ENCODE assay signal across 8 cellular contexts in the genomic region with DNA sequence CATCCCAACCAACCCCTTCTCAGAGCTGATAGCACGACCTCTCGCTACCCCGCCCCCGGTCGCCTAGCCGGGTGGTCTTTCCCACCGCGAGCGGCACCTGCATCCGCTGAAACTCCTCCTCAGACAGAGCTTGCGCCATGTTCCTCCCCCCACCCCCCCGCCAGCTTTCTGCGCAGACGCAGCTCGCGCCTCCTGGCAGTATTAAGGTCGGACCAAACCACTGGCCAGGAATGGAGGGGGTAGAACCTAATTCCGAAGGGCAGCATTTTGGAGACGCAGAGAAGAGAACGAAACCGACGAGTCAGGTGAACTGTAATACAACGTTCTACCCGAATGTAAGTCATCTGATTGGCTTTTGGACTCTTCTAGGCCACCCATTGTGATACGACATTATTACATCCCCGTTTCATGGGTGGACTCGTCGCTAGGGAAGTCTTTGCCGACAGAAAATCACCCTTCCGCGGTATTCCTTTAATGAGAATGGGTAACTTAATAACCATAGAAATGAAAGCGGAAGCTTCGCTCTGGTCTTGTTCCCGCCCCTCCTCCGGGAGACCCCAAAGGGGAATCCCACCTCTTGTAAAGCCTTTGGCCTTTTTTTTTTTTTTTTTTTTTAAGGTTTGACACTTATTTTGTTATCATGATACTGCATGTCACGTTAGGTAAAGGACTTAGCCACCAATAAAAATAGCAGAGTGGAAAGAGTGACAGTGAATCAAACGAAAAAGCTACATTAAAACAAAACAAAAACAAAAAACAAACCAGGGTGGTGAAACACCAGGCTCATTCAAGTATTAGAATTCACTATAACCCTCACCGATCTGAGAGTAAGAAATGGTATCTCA. TPM values are rescaled to one million over a fixed set of nuclear protein-coding genes. Genes with fewer than 3 reads are reported as not detected.
DNase-seq lines count a peak whose midpoint lies in the region; ATAC-seq and TF ChIP-seq lines count a peak whose summit lies in the region.

A gene with protein sequence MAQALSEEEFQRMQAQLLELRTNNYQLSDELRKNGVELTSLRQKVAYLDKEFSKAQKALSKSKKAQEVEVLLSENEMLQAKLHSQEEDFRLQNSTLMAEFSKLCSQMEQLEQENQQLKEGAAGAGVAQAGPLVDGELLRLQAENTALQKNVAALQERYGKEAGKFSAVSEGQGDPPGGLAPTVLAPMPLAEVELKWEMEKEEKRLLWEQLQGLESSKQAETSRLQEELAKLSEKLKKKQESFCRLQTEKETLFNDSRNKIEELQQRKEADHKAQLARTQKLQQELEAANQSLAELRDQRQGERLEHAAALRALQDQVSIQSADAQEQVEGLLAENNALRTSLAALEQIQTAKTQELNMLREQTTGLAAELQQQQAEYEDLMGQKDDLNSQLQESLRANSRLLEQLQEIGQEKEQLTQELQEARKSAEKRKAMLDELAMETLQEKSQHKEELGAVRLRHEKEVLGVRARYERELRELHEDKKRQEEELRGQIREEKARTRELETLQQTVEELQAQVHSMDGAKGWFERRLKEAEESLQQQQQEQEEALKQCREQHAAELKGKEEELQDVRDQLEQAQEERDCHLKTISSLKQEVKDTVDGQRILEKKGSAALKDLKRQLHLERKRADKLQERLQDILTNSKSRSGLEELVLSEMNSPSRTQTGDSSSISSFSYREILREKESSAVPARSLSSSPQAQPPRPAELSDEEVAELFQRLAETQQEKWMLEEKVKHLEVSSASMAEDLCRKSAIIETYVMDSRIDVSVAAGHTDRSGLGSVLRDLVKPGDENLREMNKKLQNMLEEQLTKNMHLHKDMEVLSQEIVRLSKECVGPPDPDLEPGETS (minus strand): TSS at position 174 of the 845 bp plus-strand sequence. CDS start 35 bp downstream, at position 139.

- intact Hi-C loops in activated CD4-positive, alpha-beta T cell treated with anti-CD3 and anti-CD28 coated beads for 36 hours (cut with DNase I, micrococcal nuclease): loop anchor here (1.0 to 5.0 kb wide), 13 partner anchors 41 to 428 kb away; partner anchors contain the start of genes TFE3 (in 2 of the 2), OTUD5 (in 1 of the 2), PPP1R3F (in 1 of the 2) and PRAF2 (in 1 of the 2)

- H3K27ac ChIP-seq in cingulate gyrus (ENCODE audit: low read depth, low read length): peak within 1 kb of the TSS; percentile 86

- peak; percentile 81 for DNase-seq in AG10803 (ENCODE audit: low read depth)
- DNase-seq in NCI-H524 (lab: John Stamatoyannopoulos, UW): peak; percentile 79 to 91
- peak; percentile 87 for DNase-seq in activated CD4-positive, alpha-beta T cell treated with anti-CD3 and anti-CD28 coated beads for 36 hours
- DNase-seq in kidney tubule cell (ENCODE audit: low spot score): peak; percentile 88
- peak; percentile 44 to 54 (median 47) for DNase-seq in stimulated activated CD4-positive, alpha-beta T cell treated with anti-CD3 and anti-CD28 coated beads, Interleukin-1b, Interleukin-23, amount 100 ng/mL, for 24 hours (ENCODE audit: low read depth in 4 of 4, low spot score in 1 of 4)

- peak; percentile 85 for ATAC-seq in GM19035 (IDR thresholded peaks at IDR 0.05; ENCODE audit: unreplicated experiment)
- peak; percentile 83 for ATAC-seq in HG03378 (IDR thresholded peaks at IDR 0.05; ENCODE audit: unreplicated experiment)
- peak; percentile 82 for ATAC-seq in activated CD4-positive, alpha-beta T cell treated with anti-CD3 and anti-CD28 coated beads for 36 hours

- H3K36me3 Mint-ChIP-seq in activated CD4-positive, alpha-beta T cell treated with anti-CD3 and anti-CD28 coated beads for 36 hours (ENCODE audit: low read depth): peaks cover 27% of the 10 kb centered on the region

- H3K4me3 ChIP-seq in AG10803 (ENCODE audit: low read length): peak within 1 kb of the TSS; percentile 82

- peak within 1 kb of the TSS; percentile 97 for H3K4me3 Mint-ChIP-seq in activated CD4-positive, alpha-beta T cell treated with anti-CD3 and anti-CD28 coated beads for 36 hours

- CTCF ChIA-PET in activated CD4-positive, alpha-beta T cell treated with anti-CD3 and anti-CD28 coated beads for 36 hours (lab: Charles Lee): interaction anchor here (0.6 to 1.3 kb wide), 4 partner anchors 41 to 227 kb away, joined by 3 to 5 read pairs (median 4); partner anchors contain the start of gene TFE3

- H3K4me1 Mint-ChIP-seq in activated CD4-positive, alpha-beta T cell treated with anti-CD3 and anti-CD28 coated beads for 36 hours: peaks cover 34% of the 10 kb centered on the region

- H3K27me3 Mint-ChIP-seq in activated CD4-positive, alpha-beta T cell treated with anti-CD3 and anti-CD28 coated beads for 36 hours: no peaks in the 10 kb centered on the region

- TF ChIP-seq CTCF in AG10803 (conservative IDR thresholded peaks at IDR 0.05; ENCODE audit: low read length): no peak

- POLR2A ChIA-PET in activated CD4-positive, alpha-beta T cell treated with anti-CD3 and anti-CD28 coated beads for 36 hours (lab: Charles Lee): interaction anchor here (1.0 kb wide), 1 partner anchor 326 kb away, joined by 7 read pairs; no protein-coding TSS in a partner anchor

- H3K9me3 Mint-ChIP-seq in activated CD4-positive, alpha-beta T cell treated with anti-CD3 and anti-CD28 coated beads for 36 hours (ENCODE audit: low read depth): no peaks in the 10 kb centered on the region

- H3K27ac Mint-ChIP-seq in activated CD4-positive, alpha-beta T cell treated with anti-CD3 and anti-CD28 coated beads for 36 hours: peak within 1 kb of the TSS; percentile 98

RNA-seq across cellular contexts. Expression of the gene that starts here (rescaled TPM):
- 10 to 100 TPM; 57.8 to 63.3 TPM for total RNA-seq in activated CD4-positive, alpha-beta T cell treated with anti-CD3 and anti-CD28 coated beads for 36 hours

Comparison
In these comparisons a context has a peak if more than half of its experiments do, and no peak if none do; other contexts are left out.
1. Peak in every context shown above with its lines: DNase-seq, ATAC-seq, H3K4me3 ChIP-seq and H3K27ac ChIP-seq.